1 cellular context compared by ENCODE assay signal in the genomic region with DNA sequence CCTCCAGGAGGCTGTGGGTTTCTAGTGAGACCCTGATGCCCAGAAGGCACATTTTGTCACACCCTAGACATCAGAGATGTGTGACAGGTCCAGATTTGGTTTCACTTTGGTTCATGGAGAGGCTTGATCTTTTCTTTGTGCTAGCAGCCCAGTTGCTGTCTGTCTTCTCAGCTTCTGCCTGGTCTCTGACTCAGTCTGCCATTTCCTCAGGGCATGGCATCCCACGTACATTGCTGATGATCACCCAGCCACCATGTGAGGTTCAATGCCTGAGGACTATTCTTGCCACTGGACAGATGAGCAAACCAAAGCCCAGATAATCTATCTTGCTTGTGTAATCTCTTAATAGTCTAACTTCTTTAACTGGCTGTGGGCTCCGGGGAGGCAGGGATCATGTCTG.
TF ChIP-seq lines count a peak whose summit lies in the region.

No MANE protein-coding gene starts in this region.

TF ChIP-seq in IMR-90, 13 proteins besides CTCF, POLR2A, EP300 and RAD21 (continued from another document):
- TF ChIP-seq, protein P1, sequence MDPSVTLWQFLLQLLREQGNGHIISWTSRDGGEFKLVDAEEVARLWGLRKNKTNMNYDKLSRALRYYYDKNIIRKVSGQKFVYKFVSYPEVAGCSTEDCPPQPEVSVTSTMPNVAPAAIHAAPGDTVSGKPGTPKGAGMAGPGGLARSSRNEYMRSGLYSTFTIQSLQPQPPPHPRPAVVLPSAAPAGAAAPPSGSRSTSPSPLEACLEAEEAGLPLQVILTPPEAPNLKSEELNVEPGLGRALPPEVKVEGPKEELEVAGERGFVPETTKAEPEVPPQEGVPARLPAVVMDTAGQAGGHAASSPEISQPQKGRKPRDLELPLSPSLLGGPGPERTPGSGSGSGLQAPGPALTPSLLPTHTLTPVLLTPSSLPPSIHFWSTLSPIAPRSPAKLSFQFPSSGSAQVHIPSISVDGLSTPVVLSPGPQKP (IDR thresholded peaks at IDR 0.05; ENCODE audit: borderline replicate concordance, low read depth, low read length): no peak
- TF ChIP-seq BHLHE40 (IDR thresholded peaks at IDR 0.05; ENCODE audit: low read depth, low read length) (no peak), USF2 (IDR thresholded peaks at IDR 0.05; ENCODE audit: low read depth, low read length) (no peak), NFE2L2 (IDR thresholded peaks at IDR 0.05; ENCODE audit: low read depth, low read length) (no peak), MAFK (IDR thresholded peaks at IDR 0.05; ENCODE audit: low read depth, low read length) (no peak), SMC3 (IDR thresholded peaks at IDR 0.05; ENCODE audit: low read depth, low read length) (no peak), FOS (IDR thresholded peaks at IDR 0.05; ENCODE audit: low read depth, low read length) (no peak)
